ENCODE assay signal across 32 cellular contexts in genomic region chrX:118179161-118179560, GRCh38.
"Had no signal": no experiment of that assay in that cellular context is flagged by ENCODE, and none has a peak within 500 bp of the region (broad histone marks: within the 10 kb centered on the region; RNA-seq: fewer than 3 reads in every experiment).

No MANE protein-coding gene starts in this region.

- H3K36me3 Mint-ChIP-seq: mesothelial cell of epicardium; natural killer cell treated with Interleukin-12 subunit alpha and Interleukin-12 subunit beta and Interleukin-15 and Interleukin-18, amount 100 ng/mL, for 72 hours; neural progenitor cell; stimulated activated effector memory CD8-positive, alpha-beta T cell treated with anti-CD3 and anti-CD28 coated beads, Interleukin-12 subunit alpha, Interleukin-12 subunit beta, amount 100 ng/mL, for 72 hours; type B pancreatic cell had no signal

- H3K4me2 ChIP-seq: hepatocyte, neural progenitor cell, smooth muscle cell had no signal

- H3K27me3 Mint-ChIP-seq: effector memory CD8-positive, alpha-beta T cell; naive B cell; progenitor cell of endocrine pancreas; type B pancreatic cell had no signal

- H3K9me3 Mint-ChIP-seq: effector memory CD8-positive, alpha-beta T cell; natural killer cell treated with Interleukin-12 subunit alpha and Interleukin-12 subunit beta and Interleukin-15 and Interleukin-18, amount 100 ng/mL, for 72 hours; neural progenitor cell had no signal

- H2AFZ ChIP-seq: hepatocyte, neural progenitor cell, parathyroid adenoma had no signal

- H3K27me3 ChIP-seq: foreskin keratinocyte, gastroesophageal sphincter, heart left ventricle, hepatocyte, left lung, neural progenitor cell, right atrium auricular region, stomach, testis, tibial artery had no signal

- H3K4me1 Mint-ChIP-seq: mesothelial cell of epicardium; naive B cell; neural progenitor cell; stimulated activated effector memory CD8-positive, alpha-beta T cell treated with anti-CD3 and anti-CD28 coated beads, Interleukin-12 subunit alpha, Interleukin-12 subunit beta, amount 100 ng/mL, for 72 hours had no signal

- H3K4me3 Mint-ChIP-seq: effector memory CD8-positive, alpha-beta T cell; mesothelial cell of epicardium; naive B cell; natural killer cell treated with Interleukin-12 subunit alpha and Interleukin-12 subunit beta and Interleukin-15 and Interleukin-18, amount 100 ng/mL, for 72 hours; neural progenitor cell; stimulated activated effector memory CD8-positive, alpha-beta T cell treated with anti-CD3 and anti-CD28 coated beads, Interleukin-12 subunit alpha, Interleukin-12 subunit beta, amount 100 ng/mL, for 72 hours; type B pancreatic cell had no signal

- H3K79me2 ChIP-seq: hepatocyte, parathyroid adenoma had no signal

- FAIRE-seq: endometrium, islet of Langerhans had no signal

- H3K27ac ChIP-seq: coronary artery, epithelial cell of prostate, foreskin keratinocyte, gastroesophageal sphincter, heart left ventricle, hepatocyte, left lung, neural progenitor cell, parathyroid adenoma, right atrium auricular region, stomach, testis, tibial artery had no signal

- H3K9me3 ChIP-seq: gastroesophageal sphincter, left lung, mucosa of descending colon, testis, tibial artery had no signal

- H3K4me3 ChIP-seq: coronary artery, gastroesophageal sphincter, heart left ventricle, hepatocyte, left lung, mucosa of descending colon, neural progenitor cell, right atrium auricular region, smooth muscle cell, stomach, testis, tibial artery had no signal

- ATAC-seq: effector memory CD8-positive, alpha-beta T cell; esophagus mucosa; foreskin keratinocyte; gastroesophageal sphincter; left cardiac atrium; left lung; mucosa of descending colon; natural killer cell treated with Interleukin-12 subunit alpha and Interleukin-12 subunit beta and Interleukin-15 and Interleukin-18, amount 100 ng/mL, for 72 hours; sciatic nerve; stimulated activated effector memory CD8-positive, alpha-beta T cell treated with anti-CD3 and anti-CD28 coated beads, Interleukin-12 subunit alpha, Interleukin-12 subunit beta, amount 100 ng/mL, for 72 hours had no signal

- H3K36me3 ChIP-seq: gastroesophageal sphincter, heart left ventricle, left lung, neural progenitor cell, right atrium auricular region, stomach, tibial artery had no signal

- H3K27ac Mint-ChIP-seq: effector memory CD8-positive, alpha-beta T cell; mesothelial cell of epicardium; naive B cell; natural killer cell treated with Interleukin-12 subunit alpha and Interleukin-12 subunit beta and Interleukin-15 and Interleukin-18, amount 100 ng/mL, for 72 hours; neural progenitor cell; progenitor cell of endocrine pancreas; stimulated activated effector memory CD8-positive, alpha-beta T cell treated with anti-CD3 and anti-CD28 coated beads, Interleukin-12 subunit alpha, Interleukin-12 subunit beta, amount 100 ng/mL, for 72 hours; type B pancreatic cell had no signal

- DNase-seq: dermis blood vessel endothelial cell; effector memory CD8-positive, alpha-beta T cell; foreskin keratinocyte; heart left ventricle; left cardiac atrium; left lung; mesenchymal stem cell; mucosa of descending colon; naive B cell; stimulated activated CD4-positive, alpha-beta T cell treated with anti-CD3 and anti-CD28 coated beads, Interleukin-2, amount 100 ng/mL, for 24 hours; stimulated activated CD4-positive, alpha-beta T cell treated with anti-CD3 and anti-CD28 coated beads, Interleukin-4, amount 100 ng/mL, for 24 hours; stimulated activated naive CD4-positive, alpha-beta T cell treated with Interleukin-2 at 50 U/mL for 16 hours; stomach; testis; tibial artery had no signal

- H3K4me1 ChIP-seq: heart left ventricle, left lung, neural progenitor cell, parathyroid adenoma, right atrium auricular region, stomach, testis had no signal

- H3K9ac ChIP-seq: neural progenitor cell, parathyroid adenoma had no signal
